22 cellular contexts compared by ENCODE assay signal in genomic region chr2:107984667-107985066, GRCh38. TPM values are rescaled to one million over a fixed set of nuclear protein-coding genes. Genes with fewer than 3 reads are reported as not detected.
DNase-seq lines count a peak whose midpoint lies in the region; FAIRE-seq and TF ChIP-seq lines count a peak whose summit lies in the region.
"Had no signal": no experiment of that assay in that cellular context is flagged by ENCODE, and none has a peak within 500 bp of the region (broad histone marks: within the 10 kb centered on the region; RNA-seq: fewer than 3 reads in every experiment).

No MANE protein-coding gene starts in this region.

- no peaks in the 10 kb centered on the region for H3K4me1 Mint-ChIP-seq in glutamatergic neuron (ENCODE audit: low read depth, unreplicated experiment)
- H3K4me1 Mint-ChIP-seq: B cell; CD4-positive, CD25-positive, alpha-beta regulatory T cell had no signal

- H2AFZ ChIP-seq in osteoblast (ENCODE audit: low read length): no peak overlapping the region

- H3K4me2 ChIP-seq in osteoblast (ENCODE audit: insufficient read depth, low read length): no peak overlapping the region
- H3K4me2 ChIP-seq: BLaER1 had no signal

- no peaks in the 10 kb centered on the region for H3K4me1 ChIP-seq in osteoblast (ENCODE audit: insufficient read depth, low read length)
- H3K4me1 ChIP-seq: BLaER1, Caco-2, HAP-1 had no signal

- no peaks in the 10 kb centered on the region for H3K36me3 Mint-ChIP-seq in glutamatergic neuron (ENCODE audit: unreplicated experiment)
- H3K36me3 Mint-ChIP-seq: CD4-positive, CD25-positive, alpha-beta regulatory T cell; CD8-positive, alpha-beta T cell had no signal

- no peaks in the 10 kb centered on the region for H3K9me3 Mint-ChIP-seq in glutamatergic neuron (ENCODE audit: unreplicated experiment)
- H3K9me3 Mint-ChIP-seq: CD8-positive, alpha-beta T cell; HFFc6 had no signal

- no peak overlapping the region for H3K27ac Mint-ChIP-seq in glutamatergic neuron (ENCODE audit: unreplicated experiment)
- H3K27ac Mint-ChIP-seq: B cell; CD4-positive, CD25-positive, alpha-beta regulatory T cell; CD8-positive, alpha-beta T cell; HFFc6 had no signal

- peaks cover 1% of the 10 kb centered on the region for H3K27me3 ChIP-seq in bronchial epithelial cell (ENCODE audit: control insufficient read depth, insufficient read depth, low read length)
- peaks cover 18% of the 10 kb centered on the region for H3K27me3 ChIP-seq in osteoblast (ENCODE audit: insufficient read depth, low read length)
- H3K27me3 ChIP-seq: BLaER1 had no signal

- H3K79me2 ChIP-seq in osteoblast (ENCODE audit: insufficient read depth, low read length): no peaks in the 10 kb centered on the region

- H3K4me3 Mint-ChIP-seq in glutamatergic neuron (ENCODE audit: unreplicated experiment): no peak overlapping the region
- H3K4me3 Mint-ChIP-seq: B cell; CD4-positive, CD25-positive, alpha-beta regulatory T cell; CD8-positive, alpha-beta T cell; HFFc6 had no signal

- no peaks in the 10 kb centered on the region for H3K36me3 ChIP-seq in bronchial epithelial cell (ENCODE audit: control insufficient read depth, insufficient read depth, low read length)
- H3K36me3 ChIP-seq in osteoblast (ENCODE audit: insufficient read depth, low read length): no peaks in the 10 kb centered on the region
- H3K36me3 ChIP-seq: BLaER1, HAP-1 had no signal

- H3K27me3 Mint-ChIP-seq in glutamatergic neuron (ENCODE audit: unreplicated experiment): no peaks in the 10 kb centered on the region

- DNase-seq in NCI-H1092 treated with DMSO at 0.1 percent for 48 hours (lab: John Stamatoyannopoulos, UW) (peak; percentile 1), NCI-H1092 (lab: John Stamatoyannopoulos, UW) (no peak), bronchial epithelial cell (ENCODE audit: low read depth) (peak; percentile 65), osteoblast (ENCODE audit: insufficient read length, low spot score, missing footprints) (peak; percentile 64), HUDEP-2 (lab: John Stamatoyannopoulos, UW; ENCODE audit: unreplicated experiment in 76 of 76) (no peak), glutamatergic neuron (no peak)
- DNase-seq: Caco-2; CD4-positive, CD25-positive, alpha-beta regulatory T cell; CD8-positive, alpha-beta T cell; DMS153; DND-41; GOT3; HFFc6 had no signal

- H3K27ac ChIP-seq in osteoblast (ENCODE audit: low read depth, low read length): no peak overlapping the region
- H3K27ac ChIP-seq: 22Rv1, BLaER1, C4-2B had no signal

- H4K20me1 ChIP-seq in osteoblast (ENCODE audit: insufficient read depth, low read length): no peaks in the 10 kb centered on the region
- H4K20me1 ChIP-seq: BLaER1 had no signal

- FAIRE-seq in bronchial epithelial cell (lab: Jason Lieb, UNC): no peak
- FAIRE-seq: A204.1, G401.6, GM12892, H54 had no signal

- no peak overlapping the region for H3K4me3 ChIP-seq in bronchial epithelial cell (ENCODE audit: low read depth, low read length)
- no peak overlapping the region for H3K4me3 ChIP-seq in osteoblast (ENCODE audit: insufficient read depth, low read length)
- H3K4me3 ChIP-seq: BLaER1, HAP-1 had no signal

- H3K9me3 ChIP-seq in osteoblast (ENCODE audit: low read depth, low read length): no peaks in the 10 kb centered on the region
- H3K9me3 ChIP-seq: HAP-1 had no signal

- TF ChIP-seq CTCF in bronchial epithelial cell (IDR thresholded peaks at IDR 0.05; ENCODE audit: insufficient read depth, low read length, severe bottlenecking) (no peak), osteoblast (IDR thresholded peaks at IDR 0.05; ENCODE audit: extremely low read depth, low read depth, low read length) (no peak), glutamatergic neuron (IDR thresholded peaks at IDR 0.05; ENCODE audit: partially characterized antibody, unreplicated experiment) (no peak)

RNA-seq across cellular contexts. Expression of gene SLC5A7, which starts 1.7 kb away (rescaled TPM):
- total RNA-seq in bronchial epithelial cell (not detected in 2 replicates), osteoblast (not detected in 2 replicates), glutamatergic neuron (ENCODE audit: unreplicated experiment) (0.27 TPM)
- total RNA-seq: B cell; Caco-2; CD4-positive, CD25-positive, alpha-beta regulatory T cell; CD8-positive, alpha-beta T cell; HFFc6 had no signal

Comparison
In these comparisons a context has a peak if more than half of its experiments do, and no peak if none do; other contexts are left out.
1. DNase-seq: peak in NCI-H1092 treated with DMSO at 0.1 percent for 48 hours (single experiment), bronchial epithelial cell (single experiment) and osteoblast (single experiment); none in NCI-H1092 (single experiment), HUDEP-2 (0 of 76) and glutamatergic neuron (single experiment).